In genomic region chr5:109407913-109408312, GRCh38 we compare ENCODE assay signal across 1 cellular context.
TF ChIP-seq lines count a peak whose summit lies in the region.

No MANE protein-coding gene starts in this region.

TF ChIP-seq in HCT116, 20 proteins besides CTCF, POLR2A, EP300 and RAD21 (continued from another document):
- TF ChIP-seq, protein P1, sequence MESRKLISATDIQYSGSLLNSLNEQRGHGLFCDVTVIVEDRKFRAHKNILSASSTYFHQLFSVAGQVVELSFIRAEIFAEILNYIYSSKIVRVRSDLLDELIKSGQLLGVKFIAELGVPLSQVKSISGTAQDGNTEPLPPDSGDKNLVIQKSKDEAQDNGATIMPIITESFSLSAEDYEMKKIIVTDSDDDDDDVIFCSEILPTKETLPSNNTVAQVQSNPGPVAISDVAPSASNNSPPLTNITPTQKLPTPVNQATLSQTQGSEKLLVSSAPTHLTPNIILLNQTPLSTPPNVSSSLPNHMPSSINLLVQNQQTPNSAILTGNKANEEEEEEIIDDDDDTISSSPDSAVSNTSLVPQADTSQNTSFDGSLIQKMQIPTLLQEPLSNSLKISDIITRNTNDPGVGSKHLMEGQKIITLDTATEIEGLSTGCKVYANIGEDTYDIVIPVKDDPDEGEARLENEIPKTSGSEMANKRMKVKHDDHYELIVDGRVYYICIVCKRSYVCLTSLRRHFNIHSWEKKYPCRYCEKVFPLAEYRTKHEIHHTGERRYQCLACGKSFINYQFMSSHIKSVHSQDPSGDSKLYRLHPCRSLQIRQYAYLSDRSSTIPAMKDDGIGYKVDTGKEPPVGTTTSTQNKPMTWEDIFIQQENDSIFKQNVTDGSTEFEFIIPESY (IDR thresholded peaks at IDR 0.05; ENCODE audit: extremely low read depth, insufficient replicate concordance, low read length), result no peak
- TF ChIP-seq SRF (IDR thresholded peaks at IDR 0.05; ENCODE audit: low read depth) (no peak), YY1 (IDR thresholded peaks at IDR 0.05; ENCODE audit: extremely low read depth, insufficient replicate concordance, low read depth, low read length) (no peak), SP1 (IDR thresholded peaks at IDR 0.05; ENCODE audit: low read depth) (no peak), JUND (IDR thresholded peaks at IDR 0.05) (no peak), SIN3A (IDR thresholded peaks at IDR 0.05; ENCODE audit: low read depth) (no peak), CEBPB (IDR thresholded peaks at IDR 0.05; ENCODE audit: low read depth) (no peak), EZH2 (IDR thresholded peaks at IDR 0.05) (no peak), TCF7L2 (IDR thresholded peaks at IDR 0.05; ENCODE audit: borderline replicate concordance, extremely low read depth, insufficient read depth, insufficient read length) (no peak), ZFX (IDR thresholded peaks at IDR 0.05) (no peak), ZNF274 (IDR thresholded peaks at IDR 0.05; ENCODE audit: low read depth, low read length) (no peak), EZH2phosphoT487 (IDR thresholded peaks at IDR 0.05; ENCODE audit: borderline replicate concordance) (no peak)
- TF ChIP-seq, protein P2, sequence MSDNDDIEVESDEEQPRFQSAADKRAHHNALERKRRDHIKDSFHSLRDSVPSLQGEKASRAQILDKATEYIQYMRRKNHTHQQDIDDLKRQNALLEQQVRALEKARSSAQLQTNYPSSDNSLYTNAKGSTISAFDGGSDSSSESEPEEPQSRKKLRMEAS (IDR thresholded peaks at IDR 0.05), result no peak
- TF ChIP-seq, protein P3, sequence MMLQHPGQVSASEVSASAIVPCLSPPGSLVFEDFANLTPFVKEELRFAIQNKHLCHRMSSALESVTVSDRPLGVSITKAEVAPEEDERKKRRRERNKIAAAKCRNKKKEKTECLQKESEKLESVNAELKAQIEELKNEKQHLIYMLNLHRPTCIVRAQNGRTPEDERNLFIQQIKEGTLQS (IDR thresholded peaks at IDR 0.05), result no peak
